14 cellular contexts compared by ENCODE assay signal in genomic region chr18:58103339-58103930, GRCh38. TPM values are rescaled to one million over a fixed set of nuclear protein-coding genes. Genes with fewer than 3 reads are reported as not detected.
DNase-seq lines count a peak whose midpoint lies in the region; ATAC-seq, FAIRE-seq and TF ChIP-seq lines count a peak whose summit lies in the region.
"Had no signal": no experiment of that assay in that cellular context is flagged by ENCODE, and none has a peak within 500 bp of the region (broad histone marks: within the 10 kb centered on the region; RNA-seq: fewer than 3 reads in every experiment).

No MANE protein-coding gene starts in this region.

- 22 to 44% (median 26%) methylated on average over 6 of the region's 6 CpGs for WGBS in small intestine, 3 donors
- WGBS in suprapubic skin, result 78% methylated on average over 6 of the region's 6 CpGs

- H3K27ac Mint-ChIP-seq in glutamatergic neuron (ENCODE audit: unreplicated experiment), result peak overlapping the region; percentile 81

- peak overlapping the region; percentile 56 for H3K4me3 Mint-ChIP-seq in glutamatergic neuron (ENCODE audit: unreplicated experiment)
- H3K4me3 Mint-ChIP-seq: nephron had no signal

- H3K36me3 ChIP-seq in HEK293 (ENCODE audit: control insufficient read depth in 2 of 2, insufficient read depth in 1 of 2, low read length in 2 of 2), result no peaks in the 10 kb centered on the region
- H3K36me3 ChIP-seq in Peyer's patch, result no peaks in the 10 kb centered on the region
- no peaks in the 10 kb centered on the region for H3K36me3 ChIP-seq in small intestine (ENCODE audit: control insufficient read depth in 2 of 2, insufficient read depth in 2 of 2, low read length in 2 of 2)
- no peaks in the 10 kb centered on the region for H3K36me3 ChIP-seq in suprapubic skin

- FAIRE-seq in small intestine (lab: Jason Lieb, UNC), result no peak

- H3K4me1 ChIP-seq in HEK293 (ENCODE audit: control insufficient read depth, insufficient read depth, low read length) (peaks cover 25% of the 10 kb centered on the region), Peyer's patch (peaks cover 0 to 38% (median 0%) of the 10 kb centered on the region in 4 donors), small intestine (ENCODE audit: control insufficient read depth in 2 of 2, insufficient read depth in 1 of 2, low read depth in 1 of 2, low read length in 1 of 2) (peaks cover 2 to 5% of the 10 kb centered on the region in 2 donors), suprapubic skin (no peaks in the 10 kb centered on the region)

- ATAC-seq in HG03159 (IDR thresholded peaks at IDR 0.05; ENCODE audit: unreplicated experiment), result no peak
- ATAC-seq: left ventricle myocardium superior had no signal

- H3K27me3 ChIP-seq in Peyer's patch (no peaks in the 10 kb centered on the region), small intestine (ENCODE audit: control insufficient read depth in 2 of 2, insufficient read depth in 2 of 2, low read length in 2 of 2) (no peaks in the 10 kb centered on the region), suprapubic skin (no peaks in the 10 kb centered on the region)

- DNase-seq in Peyer's patch (no peak), glutamatergic neuron (no peak), small intestine (peak; percentile 66), suprapubic skin (ENCODE audit: low spot score in 2 of 2) (no peak)
- no peak for DNase-seq in stimulated activated naive CD4-positive, alpha-beta T cell (lab: John Stamatoyannopoulos, UW)
- DNase-seq: activated CD4-positive, alpha-beta T cell treated with anti-CD3 and anti-CD28 coated beads for 1 hour; activated gamma-delta T cell treated with Interleukin-2 at 50 U/mL for 16 hours; left ventricle myocardium superior; NCI-H187 treated with DMSO at 0.1 percent for 48 hours; SHP77 had no signal

- peaks cover 16% of the 10 kb centered on the region for H3K27me3 Mint-ChIP-seq in glutamatergic neuron (ENCODE audit: unreplicated experiment)

- TF ChIP-seq CTCF in HEK293 (tag by site-specific recombination; IDR thresholded peaks at IDR 0.05) (no peak), Peyer's patch (IDR thresholded peaks at IDR 0.05) (peak in 1 of 6 experiments; percentile 4), glutamatergic neuron (IDR thresholded peaks at IDR 0.05; ENCODE audit: partially characterized antibody, unreplicated experiment) (no peak), suprapubic skin (IDR thresholded peaks at IDR 0.05) (no peak)

- H3K4me3 ChIP-seq in HEK293 (ENCODE audit: low read depth, low read length), result no peak overlapping the region
- peak overlapping the region in 2 of 4 donors; percentile 1 to 23 for H3K4me3 ChIP-seq in Peyer's patch
- H3K4me3 ChIP-seq in small intestine (ENCODE audit: low read depth in 1 of 2, low read length in 2 of 2), result no peak overlapping the region
- H3K4me3 ChIP-seq in suprapubic skin, result no peak overlapping the region

- H3K36me3 Mint-ChIP-seq in glutamatergic neuron (ENCODE audit: unreplicated experiment), result no peaks in the 10 kb centered on the region

- POLR2A ChIA-PET in HEK293 (lab: Yijun Ruan, JAX), result no interaction called here

- H3K27ac ChIP-seq in HEK293 (ENCODE audit: extremely low read depth, low read depth, low read length) (no peak overlapping the region), Peyer's patch (peak overlapping the region in 3 of 4 donors; percentile 21 to 71 (median 53)), small intestine (ENCODE audit: low read depth in 1 of 2, low read length in 1 of 2) (peak overlapping the region; percentile 19 to 34), suprapubic skin (no peak overlapping the region)
- H3K27ac ChIP-seq: C4-2B had no signal

- H3K9me3 Mint-ChIP-seq in glutamatergic neuron (ENCODE audit: unreplicated experiment), result peaks cover 22% of the 10 kb centered on the region
- H3K9me3 Mint-ChIP-seq: nephron had no signal

- H3K9me3 ChIP-seq in HEK293 (ENCODE audit: control insufficient read depth, insufficient read depth, low read depth, low read length) (no peaks in the 10 kb centered on the region), Peyer's patch (no peaks in the 10 kb centered on the region), small intestine (ENCODE audit: control insufficient read depth, low read depth) (no peaks in the 10 kb centered on the region), suprapubic skin (no peaks in the 10 kb centered on the region)

- no peak for TF ChIP-seq EP300 in suprapubic skin (IDR thresholded peaks at IDR 0.05)

- TF ChIP-seq POLR2A in Peyer's patch (IDR thresholded peaks at IDR 0.05) (no peak), suprapubic skin (IDR thresholded peaks at IDR 0.05) (no peak)

- CTCF ChIA-PET in HEK293 (lab: Yijun Ruan, JAX), result interaction anchor here (1.7 to 2.1 kb wide), 3 partner anchors 18 to 60 kb away, joined by 5 to 7 read pairs (median 6); partner anchors contain the start of gene NEDD4L

- H3K4me1 Mint-ChIP-seq in glutamatergic neuron (ENCODE audit: low read depth, unreplicated experiment), result peaks cover 67% of the 10 kb centered on the region

TF ChIP-seq in HEK293, 187 proteins besides CTCF, POLR2A, EP300 and RAD21:
- no peak for TF ChIP-seq KLF7 (tag by site-specific recombination; IDR thresholded peaks at IDR 0.05; ENCODE audit: borderline replicate concordance)
- peak; percentile 61; the same call in 1 of the 2 replicates for TF ChIP-seq PRDM1 (tag by site-specific recombination; IDR thresholded peaks at IDR 0.05)
- no peak for TF ChIP-seq ZNF24 (tag by site-specific recombination; IDR thresholded peaks at IDR 0.05)
TF ChIP-seq in HEK293: peak in this region for 1.

RNA-seq across cellular contexts. Expression of gene NEDD4L, which starts 59.4 kb away (rescaled TPM):
- total RNA-seq in Peyer's patch, result 100 to 1,000 TPM; 213 to 312 (median 277) TPM
- 209 TPM for total RNA-seq in glutamatergic neuron (ENCODE audit: unreplicated experiment)
- 10 to 100 TPM; 36.5 to 97.5 (median 94.8) TPM for polyA plus RNA-seq in small intestine
- 100 to 1,000 TPM in 1 of 4 donors, 10 to 100 TPM in 3; 44.0 to 104 (median 59.6) TPM for total RNA-seq in suprapubic skin

Comparison
In these comparisons a context has a peak if more than half of its experiments do, and no peak if none do; other contexts are left out.
1. H3K27ac ChIP-seq: peak in Peyer's patch (3 of 4) and small intestine (2 of 2); none in HEK293 (single experiment) and suprapubic skin (single experiment).